ENCODE assay signal across 8 cellular contexts in genomic region chr7:130668258-130669050, GRCh38. TPM values are rescaled to one million over a fixed set of nuclear protein-coding genes. Genes with fewer than 3 reads are reported as not detected.
DNase-seq lines count a peak whose midpoint lies in the region; ATAC-seq and TF ChIP-seq lines count a peak whose summit lies in the region.

COPG2 (minus strand) TSS chr7:130668748; CDS start chr7:130668668, 80 bp downstream.

- H3K9me3 ChIP-seq in heart right ventricle (no peaks in the 10 kb centered on the region), upper lobe of left lung (no peaks in the 10 kb centered on the region)

- H3K27ac Mint-ChIP-seq in progenitor cell of endocrine pancreas, result peak within 1 kb of the TSS; percentile 73

- H3K27ac ChIP-seq in heart right ventricle (peak within 1 kb of the TSS; percentile 75 to 94 (median 88)), upper lobe of left lung (peak within 1 kb of the TSS; percentile 76 to 91 (median 78))

- H3K36me3 ChIP-seq in heart right ventricle (peaks cover 0 to 24% (median 0%) of the 10 kb centered on the region in 9 donors), upper lobe of left lung (no peaks in the 10 kb centered on the region)

- H3K9me3 Mint-ChIP-seq in progenitor cell of endocrine pancreas (ENCODE audit: low read depth), result no peaks in the 10 kb centered on the region

- no peak for TF ChIP-seq EP300 in upper lobe of left lung (IDR thresholded peaks at IDR 0.05)

- ATAC-seq in HG02759 (IDR thresholded peaks at IDR 0.05; ENCODE audit: unreplicated experiment), result peak; percentile 96
- ATAC-seq in heart right ventricle, result peak; percentile 98 to 100 (median 99)
- peak; percentile 96 to 100 for ATAC-seq in upper lobe of left lung (ENCODE audit: low FRiP score in 2 of 2)

- H3K36me3 Mint-ChIP-seq in progenitor cell of endocrine pancreas (ENCODE audit: insufficient read depth), result peaks cover 3% of the 10 kb centered on the region

- DNase-seq in GM13977 (ENCODE audit: low spot score) (peak; percentile 98), NCI-H1105 treated with DMSO at 0.1 percent for 48 hours (lab: John Stamatoyannopoulos, UW) (peak; percentile 80), T-helper 1 cell (peak; percentile 35 to 83 (median 52)), amniotic epithelial cell (ENCODE audit: low read depth) (peak; percentile 70), heart right ventricle (peak; percentile 86 to 89), progenitor cell of endocrine pancreas (ENCODE audit: low spot score, unreplicated experiment) (peak; percentile 84), upper lobe of left lung (peak; percentile 87 to 97)

- H3K27me3 Mint-ChIP-seq in progenitor cell of endocrine pancreas, result peaks cover 10% of the 10 kb centered on the region

- in situ Hi-C loops in GM13977 (cut with MboI; ENCODE audit: low pct_unique_long_range_greater_than_20kb, low sequenced_read_pairs, unreplicated experiment), result no loop called here

- WGBS in heart right ventricle, 2 donors, result 1% methylated on average over 45 to 91 of the region's 98 CpGs
- WGBS in upper lobe of left lung, 2 donors, result 0% methylated on average over 15 to 37 of the region's 98 CpGs

- H3K4me3 ChIP-seq in heart right ventricle (peak within 1 kb of the TSS; percentile 63 to 95 (median 76)), upper lobe of left lung (peak within 1 kb of the TSS; percentile 41 to 93 (median 90))

- TF ChIP-seq POLR2A in upper lobe of left lung (IDR thresholded peaks at IDR 0.05), result peak in 1 of 4 donors; percentile 60

- peaks cover 8% of the 10 kb centered on the region for H3K4me1 Mint-ChIP-seq in progenitor cell of endocrine pancreas (ENCODE audit: low read depth)

- peak within 1 kb of the TSS; percentile 88 for H3K4me3 Mint-ChIP-seq in progenitor cell of endocrine pancreas (ENCODE audit: low read depth)

- intact Hi-C loops in heart right ventricle (cut with DNase I), result loop anchor here in 3 of 10 donors (5.0 kb wide), 2 partner anchors 101 to 461 kb away; partner anchors contain the start of genes SSMEM1 (in 1 of the 3) and TMEM209 (in 1 of the 3)

- H3K27me3 ChIP-seq in heart right ventricle (no peaks in the 10 kb centered on the region), upper lobe of left lung (no peaks in the 10 kb centered on the region)

- H3K4me1 ChIP-seq in heart right ventricle, result peaks cover 0 to 37% (median 12%) of the 10 kb centered on the region in 9 donors
- peaks cover 6 to 13% (median 8%) of the 10 kb centered on the region in 4 donors for H3K4me1 ChIP-seq in upper lobe of left lung

- TF ChIP-seq CTCF in GM13977 (IDR thresholded peaks at IDR 0.05; ENCODE audit: extremely low read depth, insufficient read depth, missing control alignments) (no peak), heart right ventricle (IDR thresholded peaks at IDR 0.05) (peak in 2 of 9 donors; percentile 9 to 24), progenitor cell of endocrine pancreas (IDR thresholded peaks at IDR 0.05; ENCODE audit: unreplicated experiment) (no peak), upper lobe of left lung (IDR thresholded peaks at IDR 0.05) (peak in 3 of 6 experiments; percentile 9 to 19 (median 9))

RNA-seq across cellular contexts. Expression of gene COPG2, which starts in this region (rescaled TPM):
- 10 to 100 TPM; 19.9 to 27.2 (median 23.3) TPM for total RNA-seq in heart right ventricle
- 10 to 100 TPM in 1 of 2 donors, 1 to 10 TPM in 1; 5.3 to 11.3 TPM for polyA plus RNA-seq in heart right ventricle
- 57.6 and 60.9 TPM in 2 replicates for total RNA-seq in progenitor cell of endocrine pancreas
- 10 to 100 TPM in 4 of 6 donors, 1 to 10 TPM in 2; 8.4 to 18.7 (median 13.9) TPM for total RNA-seq in upper lobe of left lung

Comparison
In these comparisons a context has a peak if more than half of its experiments do, and no peak if none do; other contexts are left out.
1. Peak in every context shown above with its lines: DNase-seq, ATAC-seq, H3K4me3 ChIP-seq and H3K27ac ChIP-seq.